Comparison of ENCODE assay signal across 23 cellular contexts in the genomic region with DNA sequence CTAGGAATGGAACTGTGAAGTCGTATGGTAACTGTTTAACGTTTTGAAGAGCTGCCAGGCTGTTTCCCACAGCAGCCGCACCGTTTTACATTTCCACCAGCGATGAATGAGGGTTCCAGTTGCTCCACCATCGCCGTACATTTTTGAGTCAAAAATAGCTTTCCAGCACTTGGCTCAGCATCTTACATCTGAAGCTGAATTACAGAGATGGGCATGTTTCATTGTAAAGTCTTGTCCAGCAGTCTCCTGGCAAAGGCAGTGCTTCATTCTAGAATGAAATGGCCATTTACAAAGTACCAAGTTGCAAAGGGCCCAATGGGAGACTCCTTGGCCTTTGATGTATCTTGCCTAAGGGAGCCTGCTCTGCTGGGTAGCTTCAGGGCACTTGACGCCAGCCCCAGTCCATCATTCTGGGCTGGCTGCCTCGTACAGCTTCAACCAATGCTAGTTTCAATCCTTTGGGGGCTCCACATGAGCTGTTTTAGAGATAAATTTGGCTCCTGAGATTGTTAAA. TPM values are rescaled to one million over a fixed set of nuclear protein-coding genes. Genes with fewer than 3 reads are reported as not detected.
DNase-seq lines count a peak whose midpoint lies in the region; ATAC-seq and TF ChIP-seq lines count a peak whose summit lies in the region.
"Had no signal": no experiment of that assay in that cellular context is flagged by ENCODE, and none has a peak within 500 bp of the region (broad histone marks: within the 10 kb centered on the region; RNA-seq: fewer than 3 reads in every experiment).

No MANE protein-coding gene starts in this region.

- H3K27ac Mint-ChIP-seq in Caco-2 (ENCODE audit: unreplicated experiment) (peak overlapping the region; percentile 47), WTC11 (no peak overlapping the region)
- H3K27ac Mint-ChIP-seq: stimulated activated naive CD8-positive, alpha-beta T cell treated with anti-CD3 and anti-CD28 coated beads, Interleukin-15, Interleukin-2, amounts not matched to agents 100 ng/mL and 50 ng/mL, for 24 hours had no signal

- H3K9me3 ChIP-seq in Caco-2 (no peaks in the 10 kb centered on the region), osteoblast (ENCODE audit: low read depth, low read length) (no peaks in the 10 kb centered on the region)

- no peak for DNase-seq in Caco-2
- DNase-seq in WTC11 (ENCODE audit: low spot score): no peak
- peak; percentile 56 for DNase-seq in fibroblast of the conjunctiva (ENCODE audit: low read depth)
- peak; percentile 44 for DNase-seq in osteoblast (ENCODE audit: insufficient read length, low spot score, missing footprints)
- no peak for DNase-seq in globus pallidus (ENCODE audit: low spot score)
- DNase-seq in DMS53 treated with DMSO at 0.1 percent for 48 hours (lab: John Stamatoyannopoulos, UW; ENCODE audit: unreplicated experiment): no peak
- DNase-seq: activated CD4-positive, alpha-beta T cell treated with anti-CD3 and anti-CD28 coated beads, Interleukin-2, amount 50 U/mL, for 48 hours; activated T-cell treated with anti-CD3 and anti-CD28 coated beads for 4 hours; AML-193; cortex of kidney; hippocampal formation; kidney glomerular epithelial cell; midbrain; NCI-H1092 treated with DMSO at 0.1 percent for 48 hours; NCI-H2081 treated with DMSO at 0.1 percent for 48 hours; NCI-H510A treated with DMSO at 0.1 percent for 48 hours; T-helper 1 cell; WERI-Rb-1 had no signal

- H2AFZ ChIP-seq in osteoblast (ENCODE audit: low read length): no peak overlapping the region

- no peak overlapping the region for H3K4me3 Mint-ChIP-seq in Caco-2 (ENCODE audit: unreplicated experiment)
- H3K4me3 Mint-ChIP-seq in WTC11: no peak overlapping the region
- H3K4me3 Mint-ChIP-seq: activated naive CD4-positive, alpha-beta T cell treated with anti-CD3 and anti-CD28 coated beads, Interleukin-2, amount 50 U/mL, for 24 hours; stimulated activated naive CD8-positive, alpha-beta T cell treated with anti-CD3 and anti-CD28 coated beads, Interleukin-15, Interleukin-2, amounts not matched to agents 100 ng/mL and 50 ng/mL, for 24 hours had no signal

- CTCF ChIA-PET in Caco-2 (lab: Charles Lee) (no interaction called here), WTC11 (lab: Charles Lee) (no interaction called here)

- TF ChIP-seq CTCF in Caco-2 (IDR thresholded peaks at IDR 0.05; ENCODE audit: insufficient read depth in 1 of 2, low read depth in 1 of 2, low read length in 1 of 2, severe bottlenecking in 1 of 2, unreplicated experiment in 1 of 2): no peak
- TF ChIP-seq CTCF in WTC11 (IDR thresholded peaks at IDR 0.05): no peak
- TF ChIP-seq CTCF in osteoblast (IDR thresholded peaks at IDR 0.05; ENCODE audit: extremely low read depth, low read depth, low read length): no peak

- no peaks in the 10 kb centered on the region for H3K9me3 Mint-ChIP-seq in Caco-2 (ENCODE audit: unreplicated experiment)
- H3K9me3 Mint-ChIP-seq in WTC11: no peaks in the 10 kb centered on the region
- H3K9me3 Mint-ChIP-seq: activated naive CD4-positive, alpha-beta T cell treated with anti-CD3 and anti-CD28 coated beads, Interleukin-2, amount 50 U/mL, for 24 hours; stimulated activated naive CD8-positive, alpha-beta T cell treated with anti-CD3 and anti-CD28 coated beads, Interleukin-15, Interleukin-2, amounts not matched to agents 100 ng/mL and 50 ng/mL, for 24 hours had no signal

- intact Hi-C loops in Caco-2 (cut with micrococcal nuclease; ENCODE audit: unreplicated experiment): no loop called here

- H3K27me3 Mint-ChIP-seq in Caco-2 (ENCODE audit: insufficient read depth, unreplicated experiment): no peaks in the 10 kb centered on the region
- no peaks in the 10 kb centered on the region for H3K27me3 Mint-ChIP-seq in WTC11 (ENCODE audit: low read depth)
- H3K27me3 Mint-ChIP-seq: activated naive CD4-positive, alpha-beta T cell treated with anti-CD3 and anti-CD28 coated beads, Interleukin-2, amount 50 U/mL, for 24 hours; stimulated activated naive CD8-positive, alpha-beta T cell treated with anti-CD3 and anti-CD28 coated beads, Interleukin-15, Interleukin-2, amounts not matched to agents 100 ng/mL and 50 ng/mL, for 24 hours had no signal

- H3K4me1 Mint-ChIP-seq in Caco-2 (ENCODE audit: low read depth, unreplicated experiment) (peaks cover 12% of the 10 kb centered on the region), WTC11 (peaks cover 8% of the 10 kb centered on the region; the same call in 1 of the 2 replicates)
- H3K4me1 Mint-ChIP-seq: activated naive CD4-positive, alpha-beta T cell treated with anti-CD3 and anti-CD28 coated beads, Interleukin-2, amount 50 U/mL, for 24 hours had no signal

- no peaks in the 10 kb centered on the region for H3K4me1 ChIP-seq in Caco-2
- peaks cover 4% of the 10 kb centered on the region for H3K4me1 ChIP-seq in osteoblast (ENCODE audit: insufficient read depth, low read length)

- no TSS peak for BruUV-seq in Caco-2 (replicated peaks; lab: Mats Ljungman, UMichigan)

- H3K36me3 Mint-ChIP-seq in Caco-2 (ENCODE audit: insufficient read depth, unreplicated experiment) (peaks cover 94% of the 10 kb centered on the region), WTC11 (peaks cover 21% of the 10 kb centered on the region)

- no peaks in the 10 kb centered on the region for H3K27me3 ChIP-seq in Caco-2 (replicated peaks; ENCODE audit: control insufficient read depth, insufficient read depth, low read length)
- no peaks in the 10 kb centered on the region for H3K27me3 ChIP-seq in osteoblast (ENCODE audit: insufficient read depth, low read length)

- H4K20me1 ChIP-seq in osteoblast (ENCODE audit: insufficient read depth, low read length): peaks cover 21% of the 10 kb centered on the region

- ATAC-seq in WTC11 (peak; percentile 39), GM18511 (IDR thresholded peaks at IDR 0.05; ENCODE audit: unreplicated experiment) (no peak), HG03354 (IDR thresholded peaks at IDR 0.05; ENCODE audit: poor library complexity, severe bottlenecking, unreplicated experiment) (no peak)

- H3K27ac ChIP-seq in osteoblast (ENCODE audit: low read depth, low read length): no peak overlapping the region
- H3K27ac ChIP-seq: KMS-11, WERI-Rb-1 had no signal

- no peaks in the 10 kb centered on the region for H3K79me2 ChIP-seq in osteoblast (ENCODE audit: insufficient read depth, low read length)

- POLR2A ChIA-PET in Caco-2 (lab: Charles Lee): no interaction called here
- POLR2A ChIA-PET in WTC11 (lab: Charles Lee): no interaction called here

- H3K4me2 ChIP-seq in osteoblast (ENCODE audit: insufficient read depth, low read length): no peak overlapping the region
- H3K4me2 ChIP-seq: KMS-11 had no signal

- no peak overlapping the region for H3K4me3 ChIP-seq in Caco-2 (ENCODE audit: low read depth, low read length)
- H3K4me3 ChIP-seq in osteoblast (ENCODE audit: insufficient read depth, low read length): no peak overlapping the region

- H3K36me3 ChIP-seq in Caco-2 (ENCODE audit: control insufficient read depth, insufficient read depth, low read length): no peaks in the 10 kb centered on the region; the same call in none of the 2 replicates
- peaks cover 30% of the 10 kb centered on the region for H3K36me3 ChIP-seq in osteoblast (ENCODE audit: insufficient read depth, low read length)
- H3K36me3 ChIP-seq: WERI-Rb-1 had no signal

TF ChIP-seq in WTC11, 78 proteins besides CTCF, POLR2A, EP300 and RAD21:
- TF ChIP-seq ATF1 (CRISPR knock-in tag; IDR thresholded peaks at IDR 0.05): no peak
- TF ChIP-seq OVOL2 (CRISPR knock-in tag; IDR thresholded peaks at IDR 0.05; ENCODE audit: borderline replicate concordance): no peak
- TF ChIP-seq, protein P1, sequence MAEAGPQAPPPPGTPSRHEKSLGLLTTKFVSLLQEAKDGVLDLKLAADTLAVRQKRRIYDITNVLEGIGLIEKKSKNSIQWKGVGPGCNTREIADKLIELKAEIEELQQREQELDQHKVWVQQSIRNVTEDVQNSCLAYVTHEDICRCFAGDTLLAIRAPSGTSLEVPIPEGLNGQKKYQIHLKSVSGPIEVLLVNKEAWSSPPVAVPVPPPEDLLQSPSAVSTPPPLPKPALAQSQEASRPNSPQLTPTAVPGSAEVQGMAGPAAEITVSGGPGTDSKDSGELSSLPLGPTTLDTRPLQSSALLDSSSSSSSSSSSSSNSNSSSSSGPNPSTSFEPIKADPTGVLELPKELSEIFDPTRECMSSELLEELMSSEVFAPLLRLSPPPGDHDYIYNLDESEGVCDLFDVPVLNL (CRISPR knock-in tag; IDR thresholded peaks at IDR 0.05; ENCODE audit: borderline replicate concordance, low read depth): no peak
- TF ChIP-seq, protein P2, sequence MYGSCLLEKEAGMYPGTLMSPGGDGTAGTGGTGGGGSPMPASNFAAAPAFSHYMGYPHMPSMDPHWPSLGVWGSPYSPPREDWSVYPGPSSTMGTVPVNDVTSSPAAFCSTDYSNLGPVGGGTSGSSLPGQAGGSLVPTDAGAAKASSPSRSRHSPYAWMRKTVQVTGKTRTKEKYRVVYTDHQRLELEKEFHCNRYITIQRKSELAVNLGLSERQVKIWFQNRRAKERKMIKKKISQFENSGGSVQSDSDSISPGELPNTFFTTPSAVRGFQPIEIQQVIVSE (CRISPR knock-in tag; IDR thresholded peaks at IDR 0.05; ENCODE audit: borderline replicate concordance): no peak
TF ChIP-seq in WTC11: peak in this region for 0.

RNA-seq across cellular contexts. Expression of a gene that starts 45.1 kb away (rescaled TPM):
- total RNA-seq in Caco-2 (2022): 318 and 325 TPM in 2 replicates
- total RNA-seq in WTC11 (2021): 285 to 309 TPM (median 290 TPM) in 3 replicates
- total RNA-seq in osteoblast: 17.7 and 21.5 TPM in 2 replicates

Comparison
In these comparisons a context has a peak if more than half of its experiments do, and no peak if none do; other contexts are left out.
1. DNase-seq: peak in fibroblast of the conjunctiva (single experiment) and osteoblast (single experiment); none in Caco-2 (0 of 2), WTC11 (single experiment), globus pallidus (single experiment) and DMS53 treated with DMSO at 0.1 percent for 48 hours (single experiment).
2. RNA of a gene that starts 45.1 kb away (total RNA-seq): 318 to 325 TPM in Caco-2 and 285 to 309 TPM in WTC11; 17.7 to 21.5 TPM in osteoblast; every median in the first group is over 10 times any median in the second.